In the genomic region with DNA sequence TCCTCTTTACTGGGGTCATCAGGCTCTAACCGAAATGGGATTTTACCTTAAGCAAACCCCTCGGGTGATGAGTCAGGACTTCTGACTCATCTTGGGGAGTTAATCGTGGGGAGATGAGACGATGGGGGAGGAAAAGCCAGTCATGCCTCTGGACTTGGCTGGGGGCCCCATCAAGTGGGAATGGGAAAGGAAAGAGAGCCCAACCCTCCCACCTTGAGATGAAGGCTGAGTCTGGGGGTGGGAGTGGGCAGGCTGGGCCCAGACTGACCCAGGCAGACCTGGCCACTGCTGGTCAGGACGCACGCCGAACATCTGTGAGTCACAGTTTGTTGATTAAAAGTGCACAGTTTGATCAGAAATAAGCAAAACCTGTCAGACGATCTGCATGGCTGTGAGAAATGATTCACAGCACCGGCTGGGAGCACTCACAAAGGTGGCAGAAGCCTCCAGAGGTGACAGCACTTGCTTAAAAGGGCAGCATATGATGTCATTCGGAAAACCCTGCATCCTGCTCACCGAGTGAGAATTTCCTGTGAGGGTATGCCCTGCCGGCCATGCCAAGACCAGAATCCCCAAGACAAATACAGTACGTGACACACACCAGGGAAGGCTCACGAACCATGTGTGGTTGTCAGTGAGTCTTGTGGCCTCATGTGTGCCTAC, we compare ENCODE assay signal across 8 cellular contexts. TPM values are rescaled to one million over a fixed set of nuclear protein-coding genes. Genes with fewer than 3 reads are reported as not detected.
DNase-seq lines count a peak whose midpoint lies in the region; ATAC-seq and TF ChIP-seq lines count a peak whose summit lies in the region.

No MANE protein-coding gene starts in this region.

- TF ChIP-seq CTCF in GM10248 (IDR thresholded peaks at IDR 0.05; ENCODE audit: control extremely low read depth, extremely low read depth, low read depth, missing control alignments) (no peak), mesothelial cell of epicardium (IDR thresholded peaks at IDR 0.05; ENCODE audit: unreplicated experiment) (no peak), vagina (IDR thresholded peaks at IDR 0.05) (no peak), WTC11 (IDR thresholded peaks at IDR 0.05) (no peak)

- POLR2A ChIA-PET in GM10248 (lab: Yijun Ruan, JAX) (no interaction called here), WTC11 (lab: Charles Lee) (no interaction called here)

- H3K9me3 ChIP-seq in vagina, result no peaks in the 10 kb centered on the region

- peak overlapping the region; percentile 81 for H3K27ac Mint-ChIP-seq in mesothelial cell of epicardium
- H3K27ac Mint-ChIP-seq in WTC11, result no peak overlapping the region

- intact Hi-C loops in vagina (cut with DNase I), result no loop called here

- H3K4me3 ChIP-seq in vagina, result no peak overlapping the region

- no peak for TF ChIP-seq POLR2A in vagina (IDR thresholded peaks at IDR 0.05)

- H3K9me3 Mint-ChIP-seq in mesothelial cell of epicardium, result no peaks in the 10 kb centered on the region
- no peaks in the 10 kb centered on the region for H3K9me3 Mint-ChIP-seq in WTC11

- H3K27ac ChIP-seq in vagina, result peak overlapping the region; percentile 26

- H3K27me3 ChIP-seq in vagina, result no peaks in the 10 kb centered on the region

- peaks cover 15% of the 10 kb centered on the region for H3K4me1 ChIP-seq in vagina

- DNase-seq in GM10248 (ENCODE audit: extremely low spot score), result peak; percentile 75
- peak; percentile 97 for DNase-seq in HS-5 (ENCODE audit: low read depth)
- DNase-seq in amniotic stem cell (lab: John Stamatoyannopoulos, UW), result peak; percentile 92
- no peak for DNase-seq in mesothelial cell of epicardium (ENCODE audit: low spot score in 2 of 2, unreplicated experiment in 2 of 2)
- no peak for DNase-seq in vagina (ENCODE audit: extremely low spot score in 2 of 2)
- no peak for DNase-seq in WTC11 (ENCODE audit: low spot score)
- DNase-seq in NCI-H2171 treated with DMSO at 0.1 percent for 48 hours (lab: John Stamatoyannopoulos, UW), result no peak

- ATAC-seq in GM21528 (IDR thresholded peaks at IDR 0.05; ENCODE audit: low FRiP score, unreplicated experiment), result peak; percentile 50
- ATAC-seq in WTC11, result no peak

- H3K36me3 Mint-ChIP-seq in mesothelial cell of epicardium (peaks cover 38% of the 10 kb centered on the region), WTC11 (peaks cover 13% of the 10 kb centered on the region)

- H3K36me3 ChIP-seq in vagina, result no peaks in the 10 kb centered on the region

- CTCF ChIA-PET in GM10248 (lab: Yijun Ruan, JAX) (no interaction called here), WTC11 (lab: Charles Lee) (no interaction called here)

- H3K4me3 Mint-ChIP-seq in mesothelial cell of epicardium, result no peak overlapping the region
- H3K4me3 Mint-ChIP-seq in WTC11, result no peak overlapping the region

- H3K27me3 Mint-ChIP-seq in mesothelial cell of epicardium (ENCODE audit: low read depth) (no peaks in the 10 kb centered on the region), WTC11 (ENCODE audit: low read depth) (no peaks in the 10 kb centered on the region)

- H3K4me1 Mint-ChIP-seq in mesothelial cell of epicardium (peaks cover 11% of the 10 kb centered on the region), WTC11 (no peaks in the 10 kb centered on the region)

TF ChIP-seq in WTC11, 78 proteins besides CTCF, POLR2A, EP300 and RAD21:
- TF ChIP-seq ATF1 (CRISPR knock-in tag; IDR thresholded peaks at IDR 0.05) (no peak), ZNF671 (CRISPR knock-in tag; IDR thresholded peaks at IDR 0.05) (no peak), ZNF317 (CRISPR knock-in tag; IDR thresholded peaks at IDR 0.05; ENCODE audit: borderline replicate concordance, low read depth) (no peak), HMGA2 (CRISPR knock-in tag; IDR thresholded peaks at IDR 0.05) (no peak), SMAD4 (CRISPR knock-in tag; IDR thresholded peaks at IDR 0.05) (no peak), NFATC4 (CRISPR knock-in tag; IDR thresholded peaks at IDR 0.05) (no peak), ZNF263 (CRISPR knock-in tag; IDR thresholded peaks at IDR 0.05; ENCODE audit: low read depth) (no peak), RELA (CRISPR knock-in tag; IDR thresholded peaks at IDR 0.05; ENCODE audit: borderline replicate concordance) (no peak), EMX1 (CRISPR knock-in tag; IDR thresholded peaks at IDR 0.05) (no peak), RORB (CRISPR knock-in tag; IDR thresholded peaks at IDR 0.05) (no peak), ZBTB21 (CRISPR knock-in tag; IDR thresholded peaks at IDR 0.05; ENCODE audit: borderline replicate concordance) (no peak)
- TF ChIP-seq, protein P1, sequence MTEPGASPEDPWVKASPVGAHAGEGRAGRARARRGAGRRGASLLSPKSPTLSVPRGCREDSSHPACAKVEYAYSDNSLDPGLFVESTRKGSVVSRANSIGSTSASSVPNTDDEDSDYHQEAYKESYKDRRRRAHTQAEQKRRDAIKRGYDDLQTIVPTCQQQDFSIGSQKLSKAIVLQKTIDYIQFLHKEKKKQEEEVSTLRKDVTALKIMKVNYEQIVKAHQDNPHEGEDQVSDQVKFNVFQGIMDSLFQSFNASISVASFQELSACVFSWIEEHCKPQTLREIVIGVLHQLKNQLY (CRISPR knock-in tag; IDR thresholded peaks at IDR 0.05), result no peak
- TF ChIP-seq, protein P2, sequence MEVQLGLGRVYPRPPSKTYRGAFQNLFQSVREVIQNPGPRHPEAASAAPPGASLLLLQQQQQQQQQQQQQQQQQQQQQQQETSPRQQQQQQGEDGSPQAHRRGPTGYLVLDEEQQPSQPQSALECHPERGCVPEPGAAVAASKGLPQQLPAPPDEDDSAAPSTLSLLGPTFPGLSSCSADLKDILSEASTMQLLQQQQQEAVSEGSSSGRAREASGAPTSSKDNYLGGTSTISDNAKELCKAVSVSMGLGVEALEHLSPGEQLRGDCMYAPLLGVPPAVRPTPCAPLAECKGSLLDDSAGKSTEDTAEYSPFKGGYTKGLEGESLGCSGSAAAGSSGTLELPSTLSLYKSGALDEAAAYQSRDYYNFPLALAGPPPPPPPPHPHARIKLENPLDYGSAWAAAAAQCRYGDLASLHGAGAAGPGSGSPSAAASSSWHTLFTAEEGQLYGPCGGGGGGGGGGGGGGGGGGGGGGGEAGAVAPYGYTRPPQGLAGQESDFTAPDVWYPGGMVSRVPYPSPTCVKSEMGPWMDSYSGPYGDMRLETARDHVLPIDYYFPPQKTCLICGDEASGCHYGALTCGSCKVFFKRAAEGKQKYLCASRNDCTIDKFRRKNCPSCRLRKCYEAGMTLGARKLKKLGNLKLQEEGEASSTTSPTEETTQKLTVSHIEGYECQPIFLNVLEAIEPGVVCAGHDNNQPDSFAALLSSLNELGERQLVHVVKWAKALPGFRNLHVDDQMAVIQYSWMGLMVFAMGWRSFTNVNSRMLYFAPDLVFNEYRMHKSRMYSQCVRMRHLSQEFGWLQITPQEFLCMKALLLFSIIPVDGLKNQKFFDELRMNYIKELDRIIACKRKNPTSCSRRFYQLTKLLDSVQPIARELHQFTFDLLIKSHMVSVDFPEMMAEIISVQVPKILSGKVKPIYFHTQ (CRISPR knock-in tag; IDR thresholded peaks at IDR 0.05), result no peak
- TF ChIP-seq, protein P3, sequence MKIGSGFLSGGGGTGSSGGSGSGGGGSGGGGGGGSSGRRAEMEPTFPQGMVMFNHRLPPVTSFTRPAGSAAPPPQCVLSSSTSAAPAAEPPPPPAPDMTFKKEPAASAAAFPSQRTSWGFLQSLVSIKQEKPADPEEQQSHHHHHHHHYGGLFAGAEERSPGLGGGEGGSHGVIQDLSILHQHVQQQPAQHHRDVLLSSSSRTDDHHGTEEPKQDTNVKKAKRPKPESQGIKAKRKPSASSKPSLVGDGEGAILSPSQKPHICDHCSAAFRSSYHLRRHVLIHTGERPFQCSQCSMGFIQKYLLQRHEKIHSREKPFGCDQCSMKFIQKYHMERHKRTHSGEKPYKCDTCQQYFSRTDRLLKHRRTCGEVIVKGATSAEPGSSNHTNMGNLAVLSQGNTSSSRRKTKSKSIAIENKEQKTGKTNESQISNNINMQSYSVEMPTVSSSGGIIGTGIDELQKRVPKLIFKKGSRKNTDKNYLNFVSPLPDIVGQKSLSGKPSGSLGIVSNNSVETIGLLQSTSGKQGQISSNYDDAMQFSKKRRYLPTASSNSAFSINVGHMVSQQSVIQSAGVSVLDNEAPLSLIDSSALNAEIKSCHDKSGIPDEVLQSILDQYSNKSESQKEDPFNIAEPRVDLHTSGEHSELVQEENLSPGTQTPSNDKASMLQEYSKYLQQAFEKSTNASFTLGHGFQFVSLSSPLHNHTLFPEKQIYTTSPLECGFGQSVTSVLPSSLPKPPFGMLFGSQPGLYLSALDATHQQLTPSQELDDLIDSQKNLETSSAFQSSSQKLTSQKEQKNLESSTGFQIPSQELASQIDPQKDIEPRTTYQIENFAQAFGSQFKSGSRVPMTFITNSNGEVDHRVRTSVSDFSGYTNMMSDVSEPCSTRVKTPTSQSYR (CRISPR knock-in tag; IDR thresholded peaks at IDR 0.05), result no peak
- TF ChIP-seq, protein P4, sequence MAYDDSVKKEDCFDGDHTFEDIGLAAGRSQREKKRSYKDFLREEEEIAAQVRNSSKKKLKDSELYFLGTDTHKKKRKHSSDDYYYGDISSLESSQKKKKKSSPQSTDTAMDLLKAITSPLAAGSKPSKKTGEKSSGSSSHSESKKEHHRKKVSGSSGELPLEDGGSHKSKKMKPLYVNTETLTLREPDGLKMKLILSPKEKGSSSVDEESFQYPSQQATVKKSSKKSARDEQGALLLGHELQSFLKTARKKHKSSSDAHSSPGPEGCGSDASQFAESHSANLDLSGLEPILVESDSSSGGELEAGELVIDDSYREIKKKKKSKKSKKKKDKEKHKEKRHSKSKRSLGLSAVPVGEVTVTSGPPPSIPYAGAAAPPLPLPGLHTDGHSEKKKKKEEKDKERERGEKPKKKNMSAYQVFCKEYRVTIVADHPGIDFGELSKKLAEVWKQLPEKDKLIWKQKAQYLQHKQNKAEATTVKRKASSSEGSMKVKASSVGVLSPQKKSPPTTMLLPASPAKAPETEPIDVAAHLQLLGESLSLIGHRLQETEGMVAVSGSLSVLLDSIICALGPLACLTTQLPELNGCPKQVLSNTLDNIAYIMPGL (CRISPR knock-in tag; IDR thresholded peaks at IDR 0.05), result no peak
- TF ChIP-seq, protein P5, sequence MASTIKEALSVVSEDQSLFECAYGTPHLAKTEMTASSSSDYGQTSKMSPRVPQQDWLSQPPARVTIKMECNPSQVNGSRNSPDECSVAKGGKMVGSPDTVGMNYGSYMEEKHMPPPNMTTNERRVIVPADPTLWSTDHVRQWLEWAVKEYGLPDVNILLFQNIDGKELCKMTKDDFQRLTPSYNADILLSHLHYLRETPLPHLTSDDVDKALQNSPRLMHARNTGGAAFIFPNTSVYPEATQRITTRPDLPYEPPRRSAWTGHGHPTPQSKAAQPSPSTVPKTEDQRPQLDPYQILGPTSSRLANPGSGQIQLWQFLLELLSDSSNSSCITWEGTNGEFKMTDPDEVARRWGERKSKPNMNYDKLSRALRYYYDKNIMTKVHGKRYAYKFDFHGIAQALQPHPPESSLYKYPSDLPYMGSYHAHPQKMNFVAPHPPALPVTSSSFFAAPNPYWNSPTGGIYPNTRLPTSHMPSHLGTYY (CRISPR knock-in tag; IDR thresholded peaks at IDR 0.05), result no peak
TF ChIP-seq in WTC11: peak in this region for 0.

RNA-seq across cellular contexts. Expression of a gene that starts 50.0 kb away (rescaled TPM):
- total RNA-seq in mesothelial cell of epicardium (22.1 to 26.0 TPM (median 22.6 TPM) in 3 replicates), vagina (26.0 TPM), WTC11 (2021) (15.0 to 16.2 TPM (median 15.4 TPM) in 3 replicates)

Comparison
In these comparisons a context has a peak if more than half of its experiments do, and no peak if none do; other contexts are left out.
1. DNase-seq: peak in GM10248 (single experiment), HS-5 (single experiment) and amniotic stem cell (single experiment); none in mesothelial cell of epicardium (0 of 2), vagina (0 of 2), WTC11 (single experiment) and NCI-H2171 treated with DMSO at 0.1 percent for 48 hours (single experiment).